Comparison of ENCODE assay signal across 10 cellular contexts in the genomic region with DNA sequence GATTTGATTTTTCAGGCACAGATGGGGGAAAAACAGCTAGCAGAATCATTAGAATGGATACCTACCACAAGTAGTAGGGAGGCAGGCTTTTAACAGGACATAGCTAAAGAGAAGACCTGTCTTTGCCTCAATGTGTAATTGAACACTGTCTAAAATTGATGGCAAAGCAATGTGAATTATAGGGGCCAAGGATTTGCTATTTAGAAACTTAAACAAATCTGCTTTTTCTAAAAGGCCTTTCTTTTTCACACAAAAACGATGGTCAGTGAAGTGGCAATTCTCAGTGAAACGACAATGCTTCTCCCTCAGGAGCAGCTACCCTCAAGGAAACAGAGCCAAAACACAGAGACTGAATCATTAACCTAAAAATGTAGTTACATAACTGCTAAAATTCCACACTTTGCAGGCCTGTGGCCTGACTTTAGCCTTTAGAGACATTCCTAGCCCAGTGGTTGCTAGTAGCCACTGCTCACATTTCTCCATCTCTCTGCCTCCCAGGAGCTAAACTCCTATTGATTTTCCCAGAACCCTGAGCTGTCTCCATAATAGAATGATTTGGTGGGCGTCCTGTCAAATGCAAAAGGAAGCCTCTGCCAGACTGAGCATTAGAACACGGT.
DNase-seq lines count a peak whose midpoint lies in the region; ATAC-seq, FAIRE-seq and TF ChIP-seq lines count a peak whose summit lies in the region.
"Had no signal": no experiment of that assay in that cellular context is flagged by ENCODE, and none has a peak within 500 bp of the region (broad histone marks: within the 10 kb centered on the region; RNA-seq: fewer than 3 reads in every experiment).

No MANE protein-coding gene starts in this region.

- H3K4me3 Mint-ChIP-seq in naive thymus-derived CD4-positive, alpha-beta T cell: no peak overlapping the region

- no peaks in the 10 kb centered on the region for H3K36me3 ChIP-seq in RWPE2 (ENCODE audit: low read depth)
- no peaks in the 10 kb centered on the region for H3K36me3 ChIP-seq in naive thymus-derived CD4-positive, alpha-beta T cell (ENCODE audit: control insufficient read depth in 2 of 3, insufficient read depth in 3 of 3, low read length in 3 of 3)

- H3K9me3 Mint-ChIP-seq in naive thymus-derived CD4-positive, alpha-beta T cell: peaks cover 0 to 8% (median 0%) of the 10 kb centered on the region in 11 donors

- no peaks in the 10 kb centered on the region for H3K4me1 ChIP-seq in RWPE2 (ENCODE audit: insufficient read depth, poor library complexity, severe bottlenecking)
- no peaks in the 10 kb centered on the region for H3K4me1 ChIP-seq in naive thymus-derived CD4-positive, alpha-beta T cell (ENCODE audit: control insufficient read depth in 2 of 2, insufficient read depth in 2 of 2, low read length in 2 of 2)

- peaks cover 0 to 6% (median 0%) of the 10 kb centered on the region in 7 donors for H3K4me1 Mint-ChIP-seq in naive thymus-derived CD4-positive, alpha-beta T cell

- H3K27me3 ChIP-seq in RWPE2 (ENCODE audit: insufficient read depth, poor library complexity, severe bottlenecking): no peaks in the 10 kb centered on the region
- no peaks in the 10 kb centered on the region for H3K27me3 ChIP-seq in naive thymus-derived CD4-positive, alpha-beta T cell (ENCODE audit: control insufficient read depth in 2 of 2, insufficient read depth in 2 of 2, low read length in 2 of 2)

- POLR2A ChIA-PET in naive thymus-derived CD4-positive, alpha-beta T cell (lab: Charles Lee): no interaction called here

- H3K27ac Mint-ChIP-seq in naive thymus-derived CD4-positive, alpha-beta T cell: no peak overlapping the region

- no peak overlapping the region for H3K4me3 ChIP-seq in RWPE2 (ENCODE audit: severe bottlenecking)
- H3K4me3 ChIP-seq in naive thymus-derived CD4-positive, alpha-beta T cell (ENCODE audit: low read length): no peak overlapping the region

- peak overlapping the region; percentile 13 for H3K27ac ChIP-seq in RWPE2 (ENCODE audit: poor library complexity, severe bottlenecking)
- no peak overlapping the region for H3K27ac ChIP-seq in naive thymus-derived CD4-positive, alpha-beta T cell (ENCODE audit: low read depth, low read length)

- H3K9me3 ChIP-seq in RWPE2 (ENCODE audit: severe bottlenecking): no peaks in the 10 kb centered on the region
- H3K9me3 ChIP-seq in naive thymus-derived CD4-positive, alpha-beta T cell (ENCODE audit: control insufficient read depth in 2 of 3, low read length in 3 of 3): no peaks in the 10 kb centered on the region

- TF ChIP-seq CTCF in AG09319 (IDR thresholded peaks at IDR 0.05; ENCODE audit: low read depth, low read length) (no peak; the same call in 1 of the 2 replicates), RWPE2 (IDR thresholded peaks at IDR 0.05; ENCODE audit: poor library complexity, severe bottlenecking) (no peak)

- peak; percentile 78 for ATAC-seq in RWPE2 (ENCODE audit: low read depth)
- no peak for ATAC-seq in GM21526 (IDR thresholded peaks at IDR 0.05; ENCODE audit: low FRiP score, unreplicated experiment)
- no peak for ATAC-seq in naive thymus-derived CD4-positive, alpha-beta T cell

- CTCF ChIA-PET in naive thymus-derived CD4-positive, alpha-beta T cell (lab: Charles Lee): no interaction called here

- no peaks in the 10 kb centered on the region for H3K27me3 Mint-ChIP-seq in naive thymus-derived CD4-positive, alpha-beta T cell

- H3K36me3 Mint-ChIP-seq in naive thymus-derived CD4-positive, alpha-beta T cell: peaks cover 0 to 3% (median 0%) of the 10 kb centered on the region in 5 donors

- intact Hi-C loops in naive thymus-derived CD4-positive, alpha-beta T cell (cut with micrococcal nuclease): no loop called here

- no peak for FAIRE-seq in frontal cortex (lab: Jason Lieb, UNC)
- FAIRE-seq: keratinocyte had no signal

- peak; percentile 65 for DNase-seq in AG09319 (ENCODE audit: extremely low read depth, low read depth)
- DNase-seq in RWPE2 (ENCODE audit: low spot score): no peak
- DNase-seq in frontal cortex (ENCODE audit: low spot score in 2 of 2): peak; percentile 23 to 39
- DNase-seq in non-pigmented ciliary epithelial cell (ENCODE audit: low read depth): peak; percentile 78
- no peak for DNase-seq in NCI-H1417 treated with DMSO at 0.1 percent for 48 hours (lab: John Stamatoyannopoulos, UW)
- DNase-seq in NCI-H446 (lab: John Stamatoyannopoulos, UW): no peak
- DNase-seq in naive thymus-derived CD4-positive, alpha-beta T cell: no peak
- DNase-seq: activated T-cell treated with anti-CD3 and anti-CD28 coated beads, Interleukin-2, amount 50 U/mL, for 1 hour had no signal

Comparison
In these comparisons a context has a peak if more than half of its experiments do, and no peak if none do; other contexts are left out.
1. DNase-seq: peak in AG09319 (single experiment), frontal cortex (2 of 2) and non-pigmented ciliary epithelial cell (single experiment); none in RWPE2 (single experiment), NCI-H1417 treated with DMSO at 0.1 percent for 48 hours (single experiment), NCI-H446 (0 of 2) and naive thymus-derived CD4-positive, alpha-beta T cell (0 of 9).